Comparison of ENCODE assay signal across 8 cellular contexts in genomic region chr11:48172818-48173609, GRCh38. TPM values are rescaled to one million over a fixed set of nuclear protein-coding genes. Genes with fewer than 3 reads are reported as not detected.
DNase-seq lines count a peak whose midpoint lies in the region; ATAC-seq and TF ChIP-seq lines count a peak whose summit lies in the region.

No MANE protein-coding gene starts in this region.

- TF ChIP-seq CTCF in uterus (IDR thresholded peaks at IDR 0.05) = peak; percentile 58 to 70 (median 64)

- H2BK5ac ChIP-seq in trophoblast cell (ENCODE audit: low read depth, low read length, poor library complexity) = no peak overlapping the region

- peak overlapping the region; percentile 5 for H3K4me2 ChIP-seq in trophoblast cell (ENCODE audit: low read length)

- H3K4me3 ChIP-seq in trophoblast cell (ENCODE audit: low read depth, low read length) = no peak overlapping the region
- no peak overlapping the region for H3K4me3 ChIP-seq in uterus

- no peaks in the 10 kb centered on the region for H3K79me1 ChIP-seq in trophoblast cell (ENCODE audit: low read length)

- H3K36me3 ChIP-seq in trophoblast cell (ENCODE audit: control insufficient read depth in 1 of 2, insufficient read depth in 2 of 2, low read length in 2 of 2) = no peaks in the 10 kb centered on the region
- H3K36me3 ChIP-seq in uterus = no peaks in the 10 kb centered on the region

- H4K91ac ChIP-seq in trophoblast cell (ENCODE audit: low read depth, low read length) = no peak overlapping the region

- H3K14ac ChIP-seq in trophoblast cell (ENCODE audit: low read length) = no peak overlapping the region

- no peaks in the 10 kb centered on the region for H3K79me2 ChIP-seq in trophoblast cell (ENCODE audit: control insufficient read depth, insufficient read depth, low read length, poor library complexity)

- DNase-seq in CMK (ENCODE audit: low read depth) (peak; percentile 15), HuH-7 (ENCODE audit: low spot score) (peak; percentile 83), RPMI7951 (ENCODE audit: low read depth) (peak; percentile 48), globus pallidus (ENCODE audit: low spot score) (peak; percentile 65), trophoblast cell (peak; percentile 66 to 82), uterus (peak; percentile 17 to 35)
- DNase-seq in activated naive CD4-positive, alpha-beta T cell (lab: John Stamatoyannopoulos, UW) = peak; percentile 21 to 46 (median 26)

- H2AFZ ChIP-seq in trophoblast cell (ENCODE audit: insufficient read depth, low read length, poor library complexity) = no peak overlapping the region

- H3K18ac ChIP-seq in trophoblast cell (ENCODE audit: low read length) = no peak overlapping the region

- no CpG with 5 or more reads among the region's 14 CpGs for WGBS in trophoblast cell (ENCODE audit: extremely low coverage, insufficient coverage, insufficient read length)

- no peak overlapping the region for H2BK12ac ChIP-seq in trophoblast cell (ENCODE audit: low read length)

- H3K27ac ChIP-seq in trophoblast cell (ENCODE audit: low read depth, low read length) (no peak overlapping the region), uterus (no peak overlapping the region)

- no peak overlapping the region for H2BK120ac ChIP-seq in trophoblast cell (ENCODE audit: insufficient read depth, low read length, poor library complexity)

- H3K23ac ChIP-seq in trophoblast cell (ENCODE audit: low read length) = no peak overlapping the region

- no peak for TF ChIP-seq POLR2A in uterus (IDR thresholded peaks at IDR 0.05)

- no peak overlapping the region for H4K8ac ChIP-seq in trophoblast cell (ENCODE audit: low read depth, low read length)

- H3K9me3 ChIP-seq in trophoblast cell (ENCODE audit: insufficient read depth, low read depth, low read length) (peaks cover 11% of the 10 kb centered on the region), uterus (no peaks in the 10 kb centered on the region)

- H2AK5ac ChIP-seq in trophoblast cell (ENCODE audit: low read length) = no peak overlapping the region

- intact Hi-C loops in uterus (cut with DNase I; ENCODE audit: low total_unique reads) = no loop called here

- no peaks in the 10 kb centered on the region for H3K4me1 ChIP-seq in trophoblast cell (ENCODE audit: control insufficient read depth in 1 of 2, insufficient read depth in 2 of 2, low read length in 2 of 2)
- H3K4me1 ChIP-seq in uterus = peaks cover 0 to 8% of the 10 kb centered on the region in 2 donors

- H3K4ac ChIP-seq in trophoblast cell (ENCODE audit: low read depth, low read length) = no peak overlapping the region

- H3K9ac ChIP-seq in trophoblast cell (ENCODE audit: low read length) = no peak overlapping the region

- ATAC-seq in GM19395 (IDR thresholded peaks at IDR 0.05; ENCODE audit: unreplicated experiment) = peak; percentile 78

- H3K27me3 ChIP-seq in trophoblast cell (ENCODE audit: insufficient read depth, low read length) = no peaks in the 10 kb centered on the region
- no peaks in the 10 kb centered on the region for H3K27me3 ChIP-seq in uterus

- no peak overlapping the region for H4K12ac ChIP-seq in trophoblast cell (ENCODE audit: low read depth, low read length)

RNA-seq across cellular contexts. Expression of gene OR4B1, which starts 43.6 kb away (rescaled TPM):
- total RNA-seq in RPMI7951 (2014; rRNA removed; shearing (Covaris generic)) = not detected in 2 replicates
- polyA plus RNA-seq in trophoblast cell (2013) = not detected in 2 replicates
- total RNA-seq in uterus = not detected

Comparison
In these comparisons a context has a peak if more than half of its experiments do, and no peak if none do; other contexts are left out.
1. DNase-seq: peak in every context shown above with its lines; median percentile 83 in HuH-7; 74 in trophoblast cell; 65 in globus pallidus; 48 in RPMI7951; 26 in activated naive CD4-positive, alpha-beta T cell; 26 in uterus; 15 in CMK.